1 cellular context compared by ENCODE assay signal in genomic region chr13:23212621-23213020, GRCh38.
TF ChIP-seq lines count a peak whose summit lies in the region.

No MANE protein-coding gene starts in this region.

TF ChIP-seq in GM23338, 12 proteins besides CTCF, POLR2A, EP300 and RAD21:
- TF ChIP-seq ZNF462 (CRISPR knock-in tag; IDR thresholded peaks at IDR 0.05) (no peak), EZH2phosphoT487 (IDR thresholded peaks at IDR 0.05; ENCODE audit: unreplicated experiment) (no peak), NANOG (IDR thresholded peaks at IDR 0.05; ENCODE audit: borderline replicate concordance) (no peak), ETS1 (IDR thresholded peaks at IDR 0.05) (no peak), STAT1 (IDR thresholded peaks at IDR 0.05; ENCODE audit: unreplicated experiment) (no peak), CREB1 (CRISPR knock-in tag; IDR thresholded peaks at IDR 0.05; ENCODE audit: low read depth) (no peak), EZH2 (IDR thresholded peaks at IDR 0.05; ENCODE audit: low read depth, unreplicated experiment) (no peak), JUNB (IDR thresholded peaks at IDR 0.05; ENCODE audit: unreplicated experiment) (no peak), ZNF331 (CRISPR knock-in tag; IDR thresholded peaks at IDR 0.05; ENCODE audit: low read depth) (no peak), REST (IDR thresholded peaks at IDR 0.05; ENCODE audit: unreplicated experiment) (no peak), ZNF114 (CRISPR knock-in tag; IDR thresholded peaks at IDR 0.05) (no peak), POLR2AphosphoS5 (IDR thresholded peaks at IDR 0.05; ENCODE audit: low read depth) (no peak)
